Comparison of ENCODE assay signal across 8 cellular contexts in the genomic region with DNA sequence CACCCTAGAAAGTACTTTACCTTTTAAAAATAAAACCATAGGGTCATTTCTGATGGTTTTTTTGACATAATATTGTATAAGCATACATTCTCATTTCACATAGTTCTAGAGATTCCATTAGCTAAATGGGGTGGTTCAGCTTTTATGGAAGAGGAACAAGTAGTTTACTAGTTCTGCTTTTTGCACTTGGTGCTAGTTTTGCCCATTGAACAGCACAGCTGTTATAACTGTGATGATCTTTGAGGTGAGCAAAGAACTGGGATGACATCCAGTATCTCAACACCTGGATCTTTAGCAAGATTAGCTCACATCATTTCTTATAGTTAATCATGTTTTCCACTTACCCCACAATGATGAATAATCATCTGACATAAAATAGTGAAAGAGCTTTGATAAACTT. TPM values are rescaled to one million over a fixed set of nuclear protein-coding genes. Genes with fewer than 3 reads are reported as not detected.
DNase-seq lines count a peak whose midpoint lies in the region; ATAC-seq and TF ChIP-seq lines count a peak whose summit lies in the region.
"Had no signal": no experiment of that assay in that cellular context is flagged by ENCODE, and none has a peak within 500 bp of the region (broad histone marks: within the 10 kb centered on the region; RNA-seq: fewer than 3 reads in every experiment).

No MANE protein-coding gene starts in this region.

- ATAC-seq in GM19324 (IDR thresholded peaks at IDR 0.05; ENCODE audit: low FRiP score, unreplicated experiment): peak; percentile 53
- ATAC-seq in HG02870 (IDR thresholded peaks at IDR 0.05; ENCODE audit: unreplicated experiment): peak; percentile 78
- peak; percentile 48 for ATAC-seq in sciatic nerve

- no peak for TF ChIP-seq CTCF in type B pancreatic cell (conservative IDR thresholded peaks at IDR 0.05)

- H3K27me3 Mint-ChIP-seq in type B pancreatic cell: no peaks in the 10 kb centered on the region

- intact Hi-C loops in sciatic nerve (cut with DNase I): no loop called here

- DNase-seq in Kasumi-1 (lab: John Stamatoyannopoulos, UW) (peak; percentile 61 to 80), sciatic nerve (ENCODE audit: low spot score) (no peak), globus pallidus (ENCODE audit: low spot score) (no peak), putamen (ENCODE audit: low spot score) (no peak), type B pancreatic cell (ENCODE audit: extremely low spot score, unreplicated experiment) (no peak)
- DNase-seq: MM.1S had no signal

- H3K36me3 Mint-ChIP-seq in type B pancreatic cell: peaks cover 22% of the 10 kb centered on the region

- no peak overlapping the region for H3K4me3 Mint-ChIP-seq in type B pancreatic cell

- no peaks in the 10 kb centered on the region for H3K9me3 Mint-ChIP-seq in type B pancreatic cell

- peaks cover 6% of the 10 kb centered on the region for H3K4me1 Mint-ChIP-seq in type B pancreatic cell (ENCODE audit: unreplicated experiment)

- H3K27ac Mint-ChIP-seq in type B pancreatic cell: no peak overlapping the region

RNA-seq across cellular contexts. Expression of a gene that starts 40.9 kb away (rescaled TPM):
- total RNA-seq in sciatic nerve: 34.3 TPM
- total RNA-seq in type B pancreatic cell (ENCODE audit: low replicate concordance): 34.4 and 48.2 TPM in 2 replicates

RNA-seq across cellular contexts. Expression of a gene that starts 50.3 kb away (rescaled TPM):
- total RNA-seq in sciatic nerve: 12.6 TPM
- 14.9 and 15.5 TPM in 2 replicates for total RNA-seq in type B pancreatic cell (ENCODE audit: low replicate concordance)

Comparison
In these comparisons a context has a peak if more than half of its experiments do, and no peak if none do; other contexts are left out.
1. DNase-seq: peak in Kasumi-1 (2 of 2); none in sciatic nerve (single experiment), globus pallidus (single experiment), putamen (single experiment) and type B pancreatic cell (single experiment).
2. Peak in every context shown above with its lines, with median percentiles within 50 percentile points of each other: ATAC-seq.